Comparison of ENCODE assay signal across 8 cellular contexts in the genomic region with DNA sequence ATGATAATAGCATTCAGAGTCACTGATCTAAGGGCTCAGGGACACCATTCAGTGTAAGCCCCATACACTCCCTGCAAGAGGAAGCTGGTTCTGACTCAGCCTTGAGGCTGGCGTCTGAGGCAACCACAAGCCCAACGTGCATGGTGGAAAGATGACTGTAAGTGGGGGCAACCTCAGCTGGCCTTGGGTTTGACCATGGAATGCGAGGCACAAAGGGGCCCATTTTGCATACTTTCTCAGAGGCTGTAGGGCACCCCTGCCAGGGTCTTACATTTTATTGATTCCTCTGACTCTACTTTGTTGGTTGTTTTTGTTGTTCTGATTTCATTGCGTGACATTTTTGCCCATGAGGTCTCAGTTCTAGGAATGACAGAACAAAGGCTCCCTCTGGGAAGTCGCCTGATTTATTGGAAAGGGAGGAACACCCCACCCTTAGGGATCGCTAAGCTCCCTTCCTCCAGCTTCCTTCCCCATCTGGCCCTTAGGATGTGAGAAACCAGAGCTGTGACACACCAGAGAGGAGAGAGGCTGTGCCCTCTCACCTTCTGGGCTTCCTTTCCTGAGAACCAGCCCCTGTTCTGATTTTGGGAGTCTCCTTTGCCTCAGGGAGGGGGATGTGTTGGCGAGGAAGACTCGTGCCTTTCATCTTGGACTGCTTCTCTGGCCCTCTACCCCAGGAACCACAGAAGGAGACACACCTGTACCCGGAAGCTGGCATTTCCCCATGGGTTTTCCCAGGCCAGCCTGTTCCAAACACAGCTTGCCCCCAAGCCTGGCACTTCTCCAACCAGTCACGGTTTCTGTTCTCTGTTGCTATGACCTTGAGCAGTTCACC. TPM values are rescaled to one million over a fixed set of nuclear protein-coding genes. Genes with fewer than 3 reads are reported as not detected.
DNase-seq lines count a peak whose midpoint lies in the region; ATAC-seq, FAIRE-seq and TF ChIP-seq lines count a peak whose summit lies in the region.

No MANE protein-coding gene starts in this region.

- H3K27ac ChIP-seq in H1 (ENCODE audit: low read depth, low read length) = no peak overlapping the region

- TF ChIP-seq EP300 in H1 (IDR thresholded peaks at IDR 0.05; ENCODE audit: borderline replicate concordance in 1 of 2, low read depth in 2 of 2, low read length in 2 of 2) = no peak

- peaks cover 45% of the 10 kb centered on the region for H3K27me3 Mint-ChIP-seq in T-helper 17 cell

- H4K20me1 ChIP-seq in H1 (replicated peaks in 1 of 2; ENCODE audit: control insufficient read depth in 1 of 2, insufficient read depth in 2 of 2, low read length in 2 of 2) = no peaks in the 10 kb centered on the region

- H3K79me2 ChIP-seq in H1 (ENCODE audit: control insufficient read depth in 1 of 2, insufficient read depth in 2 of 2, low read length in 2 of 2) = no peaks in the 10 kb centered on the region

- POLR2A ChIA-PET in BJ (lab: Charles Lee) = interaction anchor here (0.7 kb wide), 1 partner anchor 71 kb away, joined by 3 read pairs; a partner anchor contains a TSS
- POLR2A ChIA-PET in H1 (lab: Charles Lee; ENCODE audit: partially characterized antibody) = interaction anchor here (1.2 kb wide), 1 partner anchor 18 kb away, joined by 3 read pairs; no protein-coding TSS in a partner anchor

- no peak overlapping the region for H3K4ac ChIP-seq in H1 (replicated peaks; ENCODE audit: insufficient read length, low read depth, low read length)

- H3K4me2 ChIP-seq in H1 (ENCODE audit: insufficient read depth in 1 of 2, low read depth in 2 of 2, low read length in 2 of 2) = no peak overlapping the region

- no peak overlapping the region for H2BK120ac ChIP-seq in H1 (replicated peaks; ENCODE audit: low read depth, low read length)

- no peaks in the 10 kb centered on the region for H3K36me3 Mint-ChIP-seq in T-helper 17 cell (ENCODE audit: low read depth)

- H3K9ac ChIP-seq in H1 (replicated peaks in 1 of 4; ENCODE audit: extremely low read depth in 1 of 4, low read depth in 3 of 4, low read length in 3 of 4) = no peak overlapping the region

- no peak overlapping the region for H3K4me3 Mint-ChIP-seq in T-helper 17 cell

- H2BK12ac ChIP-seq in H1 (ENCODE audit: low read depth, low read length) = 0 out of 2 replicates have a peak overlapping the region, but pooled peaks have one; percentile 39

- no peak overlapping the region for H2AK5ac ChIP-seq in H1 (ENCODE audit: low read depth, low read length)

- CTCF ChIA-PET in BJ (lab: Yijun Ruan, JAX) = interaction anchor here (0.8 to 1.2 kb wide), 2 partner anchors 47 to 73 kb away, joined by 3 to 6 read pairs; a partner anchor contains a TSS
- CTCF ChIA-PET in H1 (lab: Charles Lee; ENCODE audit: partially characterized antibody) = interaction anchor here (0.9 to 1.0 kb wide), 2 partner anchors 8 to 253 kb away, joined by 3 read pairs; no protein-coding TSS in a partner anchor

- no peak for TF ChIP-seq RAD21 in H1 (IDR thresholded peaks at IDR 0.05 in 1 of 2, conservative IDR thresholded peaks at IDR 0.05 in 1 of 2; ENCODE audit: low read depth in 2 of 2, low read length in 2 of 2)

- H3K9me3 ChIP-seq in T-helper 17 cell (ENCODE audit: control insufficient read depth, low read length, poor library complexity, severe bottlenecking) (no peaks in the 10 kb centered on the region), H1 (ENCODE audit: insufficient read depth in 2 of 2, low read depth in 1 of 2, low read length in 1 of 2) (no peaks in the 10 kb centered on the region)

- H2AFZ ChIP-seq in H1 (ENCODE audit: low read length) = peak overlapping the region; percentile 41; the same call in 1 of the 2 replicates

- no peak overlapping the region for H3K4me3 ChIP-seq in BJ (ENCODE audit: low read depth, low read length)
- H3K4me3 ChIP-seq in H1 (ENCODE audit: extremely low read depth in 1 of 4, insufficient read depth in 2 of 4, low read depth in 3 of 4, low read length in 4 of 4) = no peak overlapping the region

- no peak overlapping the region for H4K5ac ChIP-seq in H1 (ENCODE audit: insufficient read length, low read depth, low read length)

- H3K27me3 ChIP-seq in BJ (ENCODE audit: control insufficient read depth, insufficient read depth, low read length) (no peaks in the 10 kb centered on the region; the same call in 1 of the 2 replicates), H1 (replicated peaks in 1 of 4; ENCODE audit: control insufficient read depth in 3 of 4, extremely low read depth in 1 of 4, insufficient read depth in 3 of 4, low read length in 3 of 4) (no peaks in the 10 kb centered on the region)

- H2BK20ac ChIP-seq in H1 (ENCODE audit: low read length) = no peak overlapping the region

- 78% methylated on average over 9 of the region's 10 CpGs; no CpG with 5 or more reads in 1 of the 2 experiments for WGBS in H1 (ENCODE audit: extremely low coverage in 1 of 2, insufficient coverage in 1 of 2, insufficient read length in 1 of 2, insufficient replicate concordance in 2 of 2, low coverage in 1 of 2, low lambda C conversion rate in 2 of 2, missing lambda C conversion rate in 1 of 2), 2 experiments

- H4K8ac ChIP-seq in H1 (ENCODE audit: extremely low read depth, insufficient read depth, low read length) = no peak overlapping the region

- no peak overlapping the region for H3K56ac ChIP-seq in H1 (replicated peaks; ENCODE audit: insufficient read length, low read depth, low read length)

- FAIRE-seq in H1 (lab: Jason Lieb, UNC) = no peak

- no peaks in the 10 kb centered on the region; the same call in 1 of the 2 replicates for H3K23me2 ChIP-seq in H1 (ENCODE audit: low read depth, low read length)

- no peak for TF ChIP-seq CTCF in BJ (IDR thresholded peaks at IDR 0.05; ENCODE audit: insufficient read depth, low read depth, low read length)
- TF ChIP-seq CTCF in H1 (IDR thresholded peaks at IDR 0.05; ENCODE audit: control extremely low read depth in 1 of 3, insufficient read depth in 1 of 3, low read depth in 1 of 3, low read length in 3 of 3) = no peak

- H3K4me1 ChIP-seq in H1 (replicated peaks in 1 of 4; ENCODE audit: control insufficient read depth in 3 of 4, insufficient read depth in 4 of 4, low read length in 3 of 4) = no peaks in the 10 kb centered on the region

- DNase-seq in BJ (ENCODE audit: low read depth) (peak; percentile 42), T-helper 17 cell (no peak), H1 (ENCODE audit: low read depth in 1 of 2, low spot score in 2 of 2) (no peak), posterior vena cava (ENCODE audit: low spot score) (peak; percentile 85), iPS-NIHi11 (ENCODE audit: low spot score) (no peak)

- no peak overlapping the region for H4K91ac ChIP-seq in H1 (replicated peaks; ENCODE audit: insufficient read length, low read length)

- H3K14ac ChIP-seq in H1 (ENCODE audit: insufficient read length) = no peak overlapping the region

- peak; percentile 48 for ATAC-seq in GM19043 (IDR thresholded peaks at IDR 0.05; ENCODE audit: low read depth, unreplicated experiment)
- ATAC-seq in HG03565 (IDR thresholded peaks at IDR 0.05; ENCODE audit: unreplicated experiment) = peak; percentile 64
- ATAC-seq in T-helper 17 cell = peak; percentile 74
- no peak for ATAC-seq in GM18873 (IDR thresholded peaks at IDR 0.05; ENCODE audit: low FRiP score, unreplicated experiment)

- H2BK5ac ChIP-seq in H1 (ENCODE audit: low read depth, low read length) = no peak overlapping the region

- H3K4me1 Mint-ChIP-seq in T-helper 17 cell = peaks cover 34% of the 10 kb centered on the region

- H3K23ac ChIP-seq in H1 (ENCODE audit: insufficient read length) = no peak overlapping the region

- intact Hi-C loops in posterior vena cava (cut with DNase I) = no loop called here

- H3K79me1 ChIP-seq in H1 (ENCODE audit: low read depth, low read length) = no peaks in the 10 kb centered on the region

- TF ChIP-seq POLR2A in H1 (IDR thresholded peaks at IDR 0.05; ENCODE audit: control extremely low read depth in 1 of 2, low read depth in 2 of 2, low read length in 2 of 2) = no peak

- H3K18ac ChIP-seq in H1 (ENCODE audit: extremely low read depth, low read length) = peak overlapping the region; percentile 13; the same call in 1 of the 2 replicates

- peak overlapping the region; percentile 41 for H3K27ac Mint-ChIP-seq in T-helper 17 cell

- H3K36me3 ChIP-seq in BJ (ENCODE audit: control insufficient read depth, insufficient read depth, low read length) (no peaks in the 10 kb centered on the region), H1 (ENCODE audit: control insufficient read depth in 2 of 4, insufficient read depth in 4 of 4, low read length in 3 of 4) (no peaks in the 10 kb centered on the region)

- H2BK15ac ChIP-seq in H1 (ENCODE audit: low read length) = no peak overlapping the region

TF ChIP-seq in H1, 55 proteins besides CTCF, POLR2A, EP300 and RAD21 (continues in another document):
- TF ChIP-seq TAF1 (IDR thresholded peaks at IDR 0.05; ENCODE audit: low read depth, low read length) = no peak
- TF ChIP-seq RNF2 (IDR thresholded peaks at IDR 0.05; ENCODE audit: borderline replicate concordance, low read depth, low read length, missing control alignments, poor library complexity, severe bottlenecking) = no peak

RNA-seq across cellular contexts. Expression of a gene that starts 5.6 kb away (rescaled TPM):
- 0.04 TPM in 1 of 2 replicates, not detected in the other for polyA plus RNA-seq in BJ (2011; rRNA removed)
- polyA minus RNA-seq in BJ (2011; rRNA and poly(A)+ RNA removed) = not detected in 2 replicates
- total RNA-seq in T-helper 17 cell = 10 to 100 TPM in 1 of 2 donors, 1 to 10 TPM in 1; 9.7 to 25.3 TPM
- 0.06 and 0.07 TPM in 2 replicates for total RNA-seq in H1 (2021; fragmentation: NEBNext Ultra II Directional; extraction: Animal tissue kit (Norgen Biotek cat#: 25700))
- polyA plus RNA-seq in H1 (2011; rRNA removed) = 0.16 and 0.17 TPM in 2 replicates
- 0.14 TPM for polyA plus RNA-seq in H1 (2011; cell fraction: cytosol; rRNA removed)
- 0.44 TPM for polyA plus RNA-seq in H1 (2011; cell fraction: nucleus; rRNA removed)
- 0.13 to 0.37 TPM (median 0.29 TPM) in 4 replicates for polyA plus RNA-seq in H1 (2012, experiment 1 of 2)
- polyA plus RNA-seq in H1 (2012, experiment 2 of 2) = 0.14 TPM
- 0.02 TPM for polyA plus RNA-seq in H1 (2013, experiment 1 of 2)
- polyA plus RNA-seq in H1 (2013, experiment 2 of 2) = 0.04 TPM
- 0.05 and 0.09 TPM in 2 replicates for polyA minus RNA-seq in H1 (2011; rRNA and poly(A)+ RNA removed)
- polyA minus RNA-seq in H1 (2011; cell fraction: cytosol; rRNA and poly(A)+ RNA removed) = not detected
- polyA minus RNA-seq in H1 (2011; cell fraction: nucleus; rRNA and poly(A)+ RNA removed) = not detected
- 10 to 100 TPM; 10.0 to 11.9 TPM for total RNA-seq in posterior vena cava

RNA-seq across cellular contexts. Expression of a gene that starts 52.8 kb away (rescaled TPM):
- polyA plus RNA-seq in BJ (2011; rRNA removed) (not detected in 2 replicates), H1 (2011; rRNA removed) (2.2 TPM in 2 replicates)
- not detected in 2 replicates for polyA minus RNA-seq in BJ (2011; rRNA and poly(A)+ RNA removed)
- total RNA-seq in T-helper 17 cell (not detected), posterior vena cava (1 to 10 TPM; 2.1 to 3.7 TPM)
- 3.1 and 3.2 TPM in 2 replicates for total RNA-seq in H1 (2021; fragmentation: NEBNext Ultra II Directional; extraction: Animal tissue kit (Norgen Biotek cat#: 25700))
- 1.8 TPM for polyA plus RNA-seq in H1 (2011; cell fraction: cytosol; rRNA removed)
- polyA plus RNA-seq in H1 (2011; cell fraction: nucleus; rRNA removed) = 1.9 TPM
- polyA plus RNA-seq in H1 (2012, experiment 1 of 2) = 1.9 to 3.6 TPM (median 2.1 TPM) in 4 replicates
- polyA plus RNA-seq in H1 (2012, experiment 2 of 2) = 1.8 TPM
- 2.0 TPM for polyA plus RNA-seq in H1 (2013, experiment 1 of 2)
- polyA plus RNA-seq in H1 (2013, experiment 2 of 2) = 1.5 TPM
- 2.4 TPM in 2 replicates for polyA minus RNA-seq in H1 (2011; rRNA and poly(A)+ RNA removed)
- polyA minus RNA-seq in H1 (2011; cell fraction: cytosol; rRNA and poly(A)+ RNA removed) = 1.3 TPM
- polyA minus RNA-seq in H1 (2011; cell fraction: nucleus; rRNA and poly(A)+ RNA removed) = 1.9 TPM

Comparison
In these comparisons a context has a peak if more than half of its experiments do, and no peak if none do; other contexts are left out.
1. DNase-seq: peak in BJ (single experiment) and posterior vena cava (single experiment); none in T-helper 17 cell (0 of 3), H1 (0 of 2) and iPS-NIHi11 (single experiment).